In the genomic region with DNA sequence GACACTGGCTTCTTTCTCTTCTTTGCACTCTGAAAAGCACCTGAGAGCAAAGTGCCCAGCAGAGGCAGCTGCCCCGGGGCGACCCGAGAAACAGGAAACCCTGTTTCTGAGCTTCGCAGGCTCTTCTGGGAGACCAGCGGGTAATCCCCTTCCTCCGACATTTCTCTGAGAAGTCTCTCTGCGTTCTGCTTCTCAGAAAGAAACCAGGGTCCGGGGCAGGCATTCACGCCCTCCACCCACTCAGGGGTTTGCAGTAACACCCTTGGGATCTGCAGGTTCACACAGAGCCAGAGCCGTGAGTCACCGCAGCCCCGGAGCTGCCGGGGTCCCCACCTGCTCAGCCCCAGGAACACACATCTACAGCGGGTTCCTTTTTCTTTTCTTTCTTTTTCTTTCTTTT, we compare ENCODE assay signal across 1 cellular context.
TF ChIP-seq lines count a peak whose summit lies in the region.

No MANE protein-coding gene starts in this region.

TF ChIP-seq in GM23338, 12 proteins besides CTCF, POLR2A, EP300 and RAD21 (continued from another document):
- TF ChIP-seq ETS1 (IDR thresholded peaks at IDR 0.05) (no peak), JUNB (IDR thresholded peaks at IDR 0.05; ENCODE audit: unreplicated experiment) (no peak), NANOG (IDR thresholded peaks at IDR 0.05; ENCODE audit: borderline replicate concordance) (no peak), EZH2 (IDR thresholded peaks at IDR 0.05; ENCODE audit: low read depth, unreplicated experiment) (no peak), CREB1 (CRISPR knock-in tag; IDR thresholded peaks at IDR 0.05; ENCODE audit: low read depth) (no peak), STAT1 (IDR thresholded peaks at IDR 0.05; ENCODE audit: unreplicated experiment) (no peak), POLR2AphosphoS5 (IDR thresholded peaks at IDR 0.05; ENCODE audit: low read depth) (no peak)
